ENCODE assay signal across 9 cellular contexts in genomic region chr20:23152308-23152892, GRCh38.
DNase-seq lines count a peak whose midpoint lies in the region; ATAC-seq and TF ChIP-seq lines count a peak whose summit lies in the region.
"Had no signal": no experiment of that assay in that cellular context is flagged by ENCODE, and none has a peak within 500 bp of the region (broad histone marks: within the 10 kb centered on the region; RNA-seq: fewer than 3 reads in every experiment).

No MANE protein-coding gene starts in this region.

- POLR2A ChIA-PET in SK-N-SH (lab: Yijun Ruan, JAX): no interaction called here
- POLR2A ChIA-PET in activated CD4-positive, alpha-beta T cell treated with anti-CD3 and anti-CD28 coated beads, Interleukin-2, amount 10 ng/mL, durations not matched to agents 7 days and 5 days (lab: Charles Lee): no interaction called here

- no peak overlapping the region for H3K27ac Mint-ChIP-seq in GM23338
- no peak overlapping the region for H3K27ac Mint-ChIP-seq in activated CD4-positive, alpha-beta T cell treated with anti-CD3 and anti-CD28 coated beads, Interleukin-2, amount 10 ng/mL, durations not matched to agents 7 days and 5 days

- H3F3A ChIP-seq in SK-N-SH (replicated peaks; ENCODE audit: insufficient read depth) (peaks cover 17% of the 10 kb centered on the region), GM23338 (replicated peaks; ENCODE audit: low read depth) (no peaks in the 10 kb centered on the region)

- peaks cover 15% of the 10 kb centered on the region for H3K27me3 Mint-ChIP-seq in GM23338 (ENCODE audit: insufficient read depth, low read depth, poor library complexity)
- H3K27me3 Mint-ChIP-seq in activated CD4-positive, alpha-beta T cell treated with anti-CD3 and anti-CD28 coated beads, Interleukin-2, amount 10 ng/mL, durations not matched to agents 7 days and 5 days: no peaks in the 10 kb centered on the region

- peak overlapping the region; percentile 54; the same call in 1 of the 2 replicates for H2AFZ ChIP-seq in SK-N-SH (ENCODE audit: low read depth)
- no peak overlapping the region for H2AFZ ChIP-seq in GM23338

- peak overlapping the region; percentile 15; the same call in 1 of the 2 replicates for H3K9ac ChIP-seq in SK-N-SH

- H3K4me2 ChIP-seq in SK-N-SH (peak overlapping the region; percentile 18; the same call in 1 of the 2 replicates), GM23338 (no peak overlapping the region)

- TF ChIP-seq CTCF in SK-N-SH (IDR thresholded peaks at IDR 0.05) (no peak), gastroesophageal sphincter (IDR thresholded peaks at IDR 0.05) (no peak), GM23338 (conservative IDR thresholded peaks at IDR 0.05; ENCODE audit: low read depth in 2 of 2) (no peak)

- WGBS in SK-N-SH (ENCODE audit: low lambda C conversion rate): 25% methylated on average over 9 of the region's 9 CpGs
- 6 to 40% methylated on average over 1 to 2 of the region's 9 CpGs for whole genome bisulfite sequencing in gastroesophageal sphincter (ENCODE audit: low coverage in 1 of 2), 2 donors

- no peaks in the 10 kb centered on the region for H3K27me3 ChIP-seq in SK-N-SH (ENCODE audit: insufficient read depth)
- H3K27me3 ChIP-seq in gastroesophageal sphincter: no peaks in the 10 kb centered on the region
- H3K27me3 ChIP-seq in GM23338 (ENCODE audit: insufficient read depth): no peaks in the 10 kb centered on the region

- H3K4me1 ChIP-seq in SK-N-SH (ENCODE audit: control insufficient read depth in 1 of 2, insufficient read depth in 2 of 2, low read depth in 1 of 2, low read length in 1 of 2) (peaks cover 0 to 29% of the 10 kb centered on the region in 2 experiments; a peak in 3 of 4 replicates), gastroesophageal sphincter (peaks cover 0 to 64% (median 9%) of the 10 kb centered on the region in 3 donors), GM23338 (ENCODE audit: insufficient read depth) (peaks cover 4% of the 10 kb centered on the region)

- DNase-seq in EH (ENCODE audit: low read depth) (peak; percentile 86), SK-N-SH (no peak), renal cortical epithelial cell (ENCODE audit: low read depth) (peak; percentile 58), GM23338 (ENCODE audit: low spot score) (no peak), DMS 273 treated with DMSO at 0.1 percent for 48 hours (lab: John Stamatoyannopoulos, UW) (no peak), HUDEP-2 (lab: John Stamatoyannopoulos, UW; ENCODE audit: unreplicated experiment in 76 of 76) (no peak)
- no peak for DNase-seq in activated CD4-positive, alpha-beta T cell treated with anti-CD3 and anti-CD28 coated beads, Interleukin-2, amount 10 ng/mL, durations not matched to agents 7 days and 5 days

- no peak for TF ChIP-seq RAD21 in SK-N-SH (IDR thresholded peaks at IDR 0.05; ENCODE audit: low read length)

- H4K20me1 ChIP-seq in SK-N-SH (ENCODE audit: insufficient read depth): no peaks in the 10 kb centered on the region
- H4K20me1 ChIP-seq in GM23338 (replicated peaks; ENCODE audit: insufficient read depth): no peaks in the 10 kb centered on the region

- CTCF ChIA-PET in SK-N-SH (lab: Yijun Ruan, JAX): no interaction called here
- CTCF ChIA-PET in activated CD4-positive, alpha-beta T cell treated with anti-CD3 and anti-CD28 coated beads, Interleukin-2, amount 10 ng/mL, durations not matched to agents 7 days and 5 days (lab: Charles Lee): interaction anchor here (1.6 kb wide), 1 partner anchor 10 kb away, joined by 3 read pairs; no protein-coding TSS in a partner anchor

- peaks cover 13% of the 10 kb centered on the region for H3K4me1 Mint-ChIP-seq in GM23338
- H3K4me1 Mint-ChIP-seq in activated CD4-positive, alpha-beta T cell treated with anti-CD3 and anti-CD28 coated beads, Interleukin-2, amount 10 ng/mL, durations not matched to agents 7 days and 5 days: peaks cover 47% of the 10 kb centered on the region

- H3K4me3 Mint-ChIP-seq in GM23338: no peak overlapping the region
- no peak overlapping the region for H3K4me3 Mint-ChIP-seq in activated CD4-positive, alpha-beta T cell treated with anti-CD3 and anti-CD28 coated beads, Interleukin-2, amount 10 ng/mL, durations not matched to agents 7 days and 5 days

- no peaks in the 10 kb centered on the region for H3K9me3 ChIP-seq in SK-N-SH
- H3K9me3 ChIP-seq in gastroesophageal sphincter: no peaks in the 10 kb centered on the region

- no peaks in the 10 kb centered on the region for H3K9me2 ChIP-seq in SK-N-SH
- H3K9me2 ChIP-seq in GM23338 (ENCODE audit: insufficient read depth): no peaks in the 10 kb centered on the region

- no peaks in the 10 kb centered on the region for H3K36me3 Mint-ChIP-seq in GM23338 (ENCODE audit: low read depth)
- H3K36me3 Mint-ChIP-seq in activated CD4-positive, alpha-beta T cell treated with anti-CD3 and anti-CD28 coated beads, Interleukin-2, amount 10 ng/mL, durations not matched to agents 7 days and 5 days (ENCODE audit: low read depth): no peaks in the 10 kb centered on the region

- peak in 1 of 2 experiments; percentile 42; a peak in 1 of 4 replicates for TF ChIP-seq EP300 in SK-N-SH (IDR thresholded peaks at IDR 0.05; ENCODE audit: borderline replicate concordance in 1 of 2, low read depth in 1 of 2, low read length in 1 of 2)
- TF ChIP-seq EP300 in gastroesophageal sphincter (IDR thresholded peaks at IDR 0.05): peak; percentile 63

- no peak for TF ChIP-seq POLR2A in gastroesophageal sphincter (IDR thresholded peaks at IDR 0.05)

- H3K9me3 Mint-ChIP-seq in GM23338: no peaks in the 10 kb centered on the region; the same call in 2 of the 3 replicates
- H3K9me3 Mint-ChIP-seq in activated CD4-positive, alpha-beta T cell treated with anti-CD3 and anti-CD28 coated beads, Interleukin-2, amount 10 ng/mL, durations not matched to agents 7 days and 5 days: no peaks in the 10 kb centered on the region
- H3K9me3 Mint-ChIP-seq: nephron had no signal

- H3K4me3 ChIP-seq in SK-N-SH (ENCODE audit: low read depth in 2 of 2, low read length in 1 of 2) (no peak overlapping the region), gastroesophageal sphincter (no peak overlapping the region), GM23338 (no peak overlapping the region)

- H3K27ac ChIP-seq in SK-N-SH (ENCODE audit: low read depth in 2 of 2, low read length in 1 of 2) (peak overlapping the region in 1 of 2 experiments; percentile 62; a peak in 3 of 4 replicates), gastroesophageal sphincter (peak overlapping the region in 3 of 4 donors; percentile 36 to 74 (median 54)), GM23338 (ENCODE audit: low read depth) (no peak overlapping the region)

- ATAC-seq in gastroesophageal sphincter (peak; percentile 82), GM23338 (no peak)

- no peaks in the 10 kb centered on the region for H3K79me2 ChIP-seq in SK-N-SH (ENCODE audit: insufficient read depth)
- H3K79me2 ChIP-seq in GM23338 (replicated peaks; ENCODE audit: insufficient read depth): no peaks in the 10 kb centered on the region

- H3K36me3 ChIP-seq in SK-N-SH (replicated peaks in 1 of 2; ENCODE audit: control insufficient read depth in 1 of 2, insufficient read depth in 2 of 2, low read length in 1 of 2): no peaks in the 10 kb centered on the region
- H3K36me3 ChIP-seq in gastroesophageal sphincter: no peaks in the 10 kb centered on the region
- no peaks in the 10 kb centered on the region for H3K36me3 ChIP-seq in GM23338 (ENCODE audit: insufficient read depth)

TF ChIP-seq in SK-N-SH, 30 proteins besides CTCF, POLR2A, EP300 and RAD21 (continues in another document):
- TF ChIP-seq SMC3 (IDR thresholded peaks at IDR 0.05; ENCODE audit: low read depth, low read length) (no peak), CHD2 (IDR thresholded peaks at IDR 0.05; ENCODE audit: low read length, partially characterized antibody) (no peak), POLR2AphosphoS5 (IDR thresholded peaks at IDR 0.05; ENCODE audit: low read depth, low read length) (no peak), FOXJ3 (CRISPR knock-in tag; IDR thresholded peaks at IDR 0.05) (no peak), SIN3A (IDR thresholded peaks at IDR 0.05; ENCODE audit: borderline replicate concordance, low read depth, low read length) (no peak), TAF1 (IDR thresholded peaks at IDR 0.05; ENCODE audit: borderline replicate concordance, low read depth, low read length) (no peak), USF2 (IDR thresholded peaks at IDR 0.05; ENCODE audit: borderline replicate concordance, low read depth, low read length) (no peak)

TF ChIP-seq in GM23338, 12 proteins besides CTCF, POLR2A, EP300 and RAD21 (continues in another document):
- TF ChIP-seq CREB1 (CRISPR knock-in tag; IDR thresholded peaks at IDR 0.05; ENCODE audit: low read depth) (no peak), STAT1 (IDR thresholded peaks at IDR 0.05; ENCODE audit: unreplicated experiment) (no peak), ZNF331 (CRISPR knock-in tag; IDR thresholded peaks at IDR 0.05; ENCODE audit: low read depth) (no peak), ETS1 (IDR thresholded peaks at IDR 0.05) (no peak)

Comparison
In these comparisons a context has a peak if more than half of its experiments do, and no peak if none do; other contexts are left out.
1. DNase-seq: peak in EH (single experiment) and renal cortical epithelial cell (single experiment); none in SK-N-SH (single experiment), GM23338 (single experiment), activated CD4-positive, alpha-beta T cell treated with anti-CD3 and anti-CD28 coated beads, Interleukin-2, amount 10 ng/mL, durations not matched to agents 7 days and 5 days (single experiment), DMS 273 treated with DMSO at 0.1 percent for 48 hours (single experiment) and HUDEP-2 (0 of 76).